In genomic region chr11:35661539-35661938, GRCh38 we compare ENCODE assay signal across 10 cellular contexts. TPM values are rescaled to one million over a fixed set of nuclear protein-coding genes. Genes with fewer than 3 reads are reported as not detected.
DNase-seq lines count a peak whose midpoint lies in the region; ATAC-seq and TF ChIP-seq lines count a peak whose summit lies in the region.
"Had no signal": no experiment of that assay in that cellular context is flagged by ENCODE, and none has a peak within 500 bp of the region (broad histone marks: within the 10 kb centered on the region; RNA-seq: fewer than 3 reads in every experiment).

No MANE protein-coding gene starts in this region.

- ATAC-seq in activated naive CD4-positive, alpha-beta T cell treated with anti-CD3 and anti-CD28 coated beads, Interleukin-2, amount 50 U/mL, for 72 hours: no peak
- no peak for ATAC-seq in GM18505 (IDR thresholded peaks at IDR 0.05; ENCODE audit: unreplicated experiment)

- CTCF ChIA-PET in activated naive CD4-positive, alpha-beta T cell treated with anti-CD3 and anti-CD28 coated beads for 36 hours (lab: Charles Lee): interaction anchor here (0.6 to 0.9 kb wide), 2 partner anchors 21 to 740 kb away, joined by 3 read pairs; no protein-coding TSS in a partner anchor

- no peak for TF ChIP-seq CTCF in astrocyte of the spinal cord (IDR thresholded peaks at IDR 0.05; ENCODE audit: low read depth, low read length)
- no peak for TF ChIP-seq CTCF in tibial nerve (IDR thresholded peaks at IDR 0.05)

- H3K27ac ChIP-seq in tibial nerve: peak overlapping the region; percentile 83 to 97 (median 94)
- H3K27ac ChIP-seq: cardiac muscle cell had no signal

- TF ChIP-seq POLR2A in tibial nerve (IDR thresholded peaks at IDR 0.05): no peak
- TF ChIP-seq POLR2A in GM18505 (IDR thresholded peaks at IDR 0.05; ENCODE audit: borderline replicate concordance, extremely low read depth, insufficient read depth, insufficient read length): no peak

- 18 to 27% methylated on average over 5 of the region's 5 CpGs for WGBS in tibial nerve, 2 donors

- H3K4me3 ChIP-seq in astrocyte of the spinal cord (ENCODE audit: low read depth, low read length): peak overlapping the region; percentile 66
- H3K4me3 ChIP-seq in tibial nerve: peak overlapping the region; percentile 78 to 96 (median 82)

- H3K27me3 Mint-ChIP-seq in activated naive CD4-positive, alpha-beta T cell treated with anti-CD3 and anti-CD28 coated beads for 36 hours (ENCODE audit: low read depth): peaks cover 4% of the 10 kb centered on the region

- TF ChIP-seq EP300 in tibial nerve (IDR thresholded peaks at IDR 0.05): no peak

- H3K36me3 Mint-ChIP-seq in activated naive CD4-positive, alpha-beta T cell treated with anti-CD3 and anti-CD28 coated beads for 36 hours (ENCODE audit: low read depth): peaks cover 24% of the 10 kb centered on the region
- peaks cover 29 to 37% of the 10 kb centered on the region in 2 donors for H3K36me3 Mint-ChIP-seq in activated naive CD4-positive, alpha-beta T cell treated with anti-CD3 and anti-CD28 coated beads, Interleukin-2, amount 50 U/mL, for 72 hours

- H3K4me3 Mint-ChIP-seq in activated naive CD4-positive, alpha-beta T cell treated with anti-CD3 and anti-CD28 coated beads for 36 hours: peak overlapping the region; percentile 93

- intact Hi-C loops in activated naive CD4-positive, alpha-beta T cell treated with anti-CD3 and anti-CD28 coated beads for 36 hours (cut with micrococcal nuclease): loop anchor here (5.0 kb wide), 1 partner anchor 744 kb away; the partner anchor contains the start of genes APIP and PDHX

- peaks cover 42% of the 10 kb centered on the region for H3K4me1 Mint-ChIP-seq in activated naive CD4-positive, alpha-beta T cell treated with anti-CD3 and anti-CD28 coated beads for 36 hours (ENCODE audit: low read depth)

- DNase-seq in activated naive CD4-positive, alpha-beta T cell treated with anti-CD3 and anti-CD28 coated beads for 36 hours: no peak
- DNase-seq in activated naive CD4-positive, alpha-beta T cell treated with anti-CD3 and anti-CD28 coated beads, Interleukin-2, amount 50 U/mL, for 72 hours (ENCODE audit: low spot score in 2 of 2): no peak
- DNase-seq in astrocyte of the spinal cord (ENCODE audit: low read depth, low spot score): no peak
- peak; percentile 17 for DNase-seq in medulla oblongata (ENCODE audit: extremely low spot score)
- no peak for DNase-seq in tibial nerve (ENCODE audit: low spot score in 2 of 2)
- no peak for DNase-seq in activated CD4-positive, CD25-positive, alpha-beta regulatory T cell treated with anti-CD3 and anti-CD28 coated beads, Interleukin-2, amount 50 U/mL, for 72 hours
- DNase-seq in DMS 273 treated with DMSO at 0.1 percent for 48 hours (lab: John Stamatoyannopoulos, UW): no peak
- DNase-seq: NCI-H510A had no signal

- H3K27ac Mint-ChIP-seq in activated naive CD4-positive, alpha-beta T cell treated with anti-CD3 and anti-CD28 coated beads for 36 hours: no peak overlapping the region
- H3K27ac Mint-ChIP-seq in activated naive CD4-positive, alpha-beta T cell treated with anti-CD3 and anti-CD28 coated beads, Interleukin-2, amount 50 U/mL, for 72 hours: peak overlapping the region in 1 of 2 donors; percentile 94

- H3K36me3 ChIP-seq in tibial nerve: peaks cover 0 to 18% (median 0%) of the 10 kb centered on the region in 3 donors
- H3K36me3 ChIP-seq: cardiac muscle cell had no signal

- peaks cover 0 to 2% of the 10 kb centered on the region in 2 donors for H3K27me3 ChIP-seq in tibial nerve

- H3K4me1 ChIP-seq in tibial nerve: peaks cover 0 to 27% (median 7%) of the 10 kb centered on the region in 4 donors

- peaks cover 0 to 25% (median 8%) of the 10 kb centered on the region in 4 donors for H3K9me3 ChIP-seq in tibial nerve

- in situ Hi-C loops in astrocyte of the spinal cord (cut with HindIII; ENCODE audit: low sequenced_read_pairs): no loop called here

- H3K9me3 Mint-ChIP-seq in activated naive CD4-positive, alpha-beta T cell treated with anti-CD3 and anti-CD28 coated beads for 36 hours: peaks cover 24% of the 10 kb centered on the region
- H3K9me3 Mint-ChIP-seq in activated naive CD4-positive, alpha-beta T cell treated with anti-CD3 and anti-CD28 coated beads, Interleukin-2, amount 50 U/mL, for 72 hours: peaks cover 17 to 18% of the 10 kb centered on the region in 2 donors

RNA-seq across cellular contexts. Expression of gene TRIM44, which starts 1.0 kb away (rescaled TPM):
- 10 to 100 TPM; 35.0 to 37.8 TPM for total RNA-seq in activated naive CD4-positive, alpha-beta T cell treated with anti-CD3 and anti-CD28 coated beads for 36 hours
- 10 to 100 TPM; 17.5 to 34.9 TPM for total RNA-seq in activated naive CD4-positive, alpha-beta T cell treated with anti-CD3 and anti-CD28 coated beads, Interleukin-2, amount 50 U/mL, for 72 hours
- 10 to 100 TPM; 22.3 to 46.7 (median 39.5) TPM for total RNA-seq in tibial nerve

RNA-seq across cellular contexts. Expression of gene FJX1, which starts 43.3 kb away (rescaled TPM):
- total RNA-seq in activated naive CD4-positive, alpha-beta T cell treated with anti-CD3 and anti-CD28 coated beads for 36 hours: under 1 TPM; 0.77 to 0.98 TPM
- under 1 TPM in 1 of 2 donors, not detected in 1; 0.91 TPM for total RNA-seq in activated naive CD4-positive, alpha-beta T cell treated with anti-CD3 and anti-CD28 coated beads, Interleukin-2, amount 50 U/mL, for 72 hours
- total RNA-seq in tibial nerve: 1 to 10 TPM; 1.5 to 7.2 (median 4.9) TPM
